ENCODE assay signal across 8 cellular contexts in the genomic region with DNA sequence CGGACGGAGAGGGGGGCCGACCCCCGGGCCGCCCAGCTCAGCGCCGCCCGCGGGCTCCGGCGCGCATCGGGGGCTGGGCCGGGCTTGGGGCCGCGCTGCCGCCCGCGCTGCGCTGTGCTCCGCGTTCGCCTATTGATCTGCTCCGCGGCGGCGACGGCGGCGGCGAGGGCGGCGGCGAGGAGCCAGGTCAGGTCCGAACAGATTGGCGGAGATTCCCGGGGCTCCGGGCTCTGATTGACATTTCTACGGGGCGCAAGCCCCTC. TPM values are rescaled to one million over a fixed set of nuclear protein-coding genes. Genes with fewer than 3 reads are reported as not detected.
DNase-seq lines count a peak whose midpoint lies in the region; ATAC-seq, FAIRE-seq and TF ChIP-seq lines count a peak whose summit lies in the region.

No MANE protein-coding gene starts in this region.

- peak overlapping the region; percentile 91 for H3K4me3 Mint-ChIP-seq in HFFc6

- 0% methylated on average over 6 of the region's 40 CpGs for WGBS in A549 (ENCODE audit: missing lambda C conversion rate)

- TF ChIP-seq POLR2A in A549 (IDR thresholded peaks at IDR 0.05; ENCODE audit: low read length): no peak

- H3K27ac Mint-ChIP-seq in HFFc6: peak overlapping the region; percentile 86

- H3K27ac ChIP-seq in A549 (peak overlapping the region; percentile 71 to 92), muscle layer of duodenum (ENCODE audit: low read length) (no peak overlapping the region)

- peaks cover 77% of the 10 kb centered on the region for H3K27me3 ChIP-seq in muscle layer of duodenum (ENCODE audit: low read depth, low read length)

- H3K4me1 ChIP-seq in A549 (peaks cover 20% of the 10 kb centered on the region; the same call in 1 of the 3 replicates), muscle layer of duodenum (ENCODE audit: control insufficient read depth in 1 of 2, insufficient read depth in 2 of 2, low read length in 2 of 2) (peaks cover 0 to 68% of the 10 kb centered on the region in 2 donors)

- POLR2A ChIA-PET in A549 (lab: Yijun Ruan, JAX): interaction anchor here (1.3 to 3.5 kb wide), 3 partner anchors 643 to 650 kb away, joined by 5 to 14 read pairs (median 5); a partner anchor contains a TSS

- peaks cover 24% of the 10 kb centered on the region for H3K4me1 Mint-ChIP-seq in HFFc6 (ENCODE audit: low read depth)

- H3K27me3 Mint-ChIP-seq in HFFc6 (ENCODE audit: insufficient read depth): peaks cover 1% of the 10 kb centered on the region

- H3K9me3 ChIP-seq in A549 (no peaks in the 10 kb centered on the region), muscle layer of duodenum (ENCODE audit: control insufficient read depth in 1 of 2, low read length in 2 of 2) (no peaks in the 10 kb centered on the region)

- ATAC-seq in A549: peak in 1 of 2 experiments; percentile 4; a peak in 1 of 6 replicates

- no peak for TF ChIP-seq CTCF in A549 (IDR thresholded peaks at IDR 0.05)
- no peak for TF ChIP-seq CTCF in HFFc6 (IDR thresholded peaks at IDR 0.05)
- TF ChIP-seq CTCF in choroid plexus epithelial cell (conservative IDR thresholded peaks at IDR 0.05; ENCODE audit: low read depth, low read length): no peak

- no peak for TF ChIP-seq RAD21 in A549 (conservative IDR thresholded peaks at IDR 0.05 in 1 of 2, IDR thresholded peaks at IDR 0.05 in 1 of 2)

- DNase-seq in A549 (ENCODE audit: low read depth in 1 of 2, low spot score in 1 of 2) (no peak), HFFc6 (no peak), choroid plexus epithelial cell (ENCODE audit: low read depth) (no peak), DMS53 (lab: John Stamatoyannopoulos, UW) (no peak), foreskin melanocyte (no peak), NCI-H1436 treated with DMSO at 0.1 percent for 48 hours (lab: John Stamatoyannopoulos, UW) (no peak), NCI-H446 treated with DMSO at 0.1 percent for 48 hours (lab: John Stamatoyannopoulos, UW) (no peak)

- H3K9me3 Mint-ChIP-seq in HFFc6: peaks cover 17% of the 10 kb centered on the region

- peak overlapping the region; percentile 92 for H3K4me2 ChIP-seq in A549

- H3K4me3 ChIP-seq in A549 (peak overlapping the region; percentile 80), choroid plexus epithelial cell (ENCODE audit: low read depth, low read length) (peak overlapping the region; percentile 64), muscle layer of duodenum (ENCODE audit: low read depth in 1 of 2, low read length in 2 of 2) (peak overlapping the region; percentile 65 to 80)

- H3K36me3 ChIP-seq in muscle layer of duodenum (ENCODE audit: control insufficient read depth in 1 of 2, insufficient read depth in 2 of 2, low read length in 2 of 2): no peaks in the 10 kb centered on the region

- FAIRE-seq in A549 (lab: Jason Lieb, UNC): no peak

- H3K36me3 Mint-ChIP-seq in HFFc6 (ENCODE audit: low read depth): peaks cover 40% of the 10 kb centered on the region

- CTCF ChIA-PET in A549 (lab: Yijun Ruan, JAX): interaction anchor here (0.6 to 2.3 kb wide), 6 partner anchors 209 to 736 kb away, joined by 3 to 8 read pairs (median 4); no protein-coding TSS in a partner anchor

- TF ChIP-seq EP300 in A549 (IDR thresholded peaks at IDR 0.05): no peak

TF ChIP-seq in A549, 52 proteins besides CTCF, POLR2A, EP300 and RAD21:
- no peak for TF ChIP-seq CHD2 (IDR thresholded peaks at IDR 0.05; ENCODE audit: low read length, partially characterized antibody)

RNA-seq across cellular contexts. Expression of a gene that starts 0.6 kb away (rescaled TPM):
- polyA plus RNA-seq in A549 (2011; rRNA removed): 0.54 and 1.7 TPM in 2 replicates
- 1.9 and 2.7 TPM in 2 replicates for polyA plus RNA-seq in A549 (2012; cell fraction: cytosol; rRNA removed)
- polyA plus RNA-seq in A549 (2012; cell fraction: nucleus; rRNA removed): 2.8 and 3.4 TPM in 2 replicates
- 2.6 to 3.7 TPM (median 3.2 TPM) in 3 replicates for polyA plus RNA-seq in A549 (2017; fragmentation: RNase III; extraction: RNeasy Plus Mini Kit Qiagen cat#74134 plus additional on column Dnase treatment)
- 0.45 and 0.54 TPM in 2 replicates for polyA minus RNA-seq in A549 (2011; rRNA and poly(A)+ RNA removed)
- 10 to 100 TPM in 4 of 6 experiments, 1 to 10 TPM in 2; 5.9 to 19.4 (median 17.3) TPM for total RNA-seq in HFFc6 (2021; fragmentation: NEBNext Ultra II Directional; extraction: Animal tissue kit (Norgen Biotek cat#: 25700))
